ENCODE assay signal across 12 cellular contexts in genomic region chr6:46704562-46704961, GRCh38. TPM values are rescaled to one million over a fixed set of nuclear protein-coding genes. Genes with fewer than 3 reads are reported as not detected.
DNase-seq lines count a peak whose midpoint lies in the region; ATAC-seq and TF ChIP-seq lines count a peak whose summit lies in the region.
"Had no signal": no experiment of that assay in that cellular context is flagged by ENCODE, and none has a peak within 500 bp of the region (broad histone marks: within the 10 kb centered on the region; RNA-seq: fewer than 3 reads in every experiment).

No MANE protein-coding gene starts in this region.

- no peaks in the 10 kb centered on the region for H3K4me1 Mint-ChIP-seq in naive thymus-derived CD4-positive, alpha-beta T cell

- TF ChIP-seq POLR2A in NB4 (IDR thresholded peaks at IDR 0.05; ENCODE audit: extremely low read depth, insufficient read length): no peak

- peaks cover 0 to 2% (median 0%) of the 10 kb centered on the region in 11 donors for H3K9me3 Mint-ChIP-seq in naive thymus-derived CD4-positive, alpha-beta T cell

- WGBS in SK-N-SH (ENCODE audit: low lambda C conversion rate): 0% methylated on average over 3 of the region's 3 CpGs

- H3K27me3 Mint-ChIP-seq in naive thymus-derived CD4-positive, alpha-beta T cell: peaks cover 21 to 46% (median 39%) of the 10 kb centered on the region in 5 donors

- peak; percentile 73 for DNase-seq in ELR (ENCODE audit: low read depth)
- peak; percentile 67 for DNase-seq in NB4 (ENCODE audit: low read depth)
- DNase-seq in cerebellum (ENCODE audit: low spot score): peak; percentile 12
- DNase-seq in naive thymus-derived CD4-positive, alpha-beta T cell: no peak
- DNase-seq in RPMI8226: no peak
- no peak for DNase-seq in SK-N-SH
- DNase-seq: activated CD8-positive, alpha-beta memory T cell treated with anti-CD3 and anti-CD28 coated beads, Interleukin-2, amount 50 U/mL, for 48 hours; NCI-H1092 had no signal

- H3K4me3 Mint-ChIP-seq in naive thymus-derived CD4-positive, alpha-beta T cell: no peak overlapping the region

- H3K9me2 ChIP-seq in SK-N-SH: no peaks in the 10 kb centered on the region

- TF ChIP-seq RAD21 in SK-N-SH (IDR thresholded peaks at IDR 0.05; ENCODE audit: low read length): no peak

- CTCF ChIA-PET in naive thymus-derived CD4-positive, alpha-beta T cell (lab: Charles Lee): no interaction called here
- CTCF ChIA-PET in SK-N-SH (lab: Yijun Ruan, JAX): interaction anchor here (0.9 kb wide), 1 partner anchor 17 kb away, joined by 3 read pairs; no protein-coding TSS in a partner anchor

- ATAC-seq in naive thymus-derived CD4-positive, alpha-beta T cell: peak; percentile 44
- ATAC-seq in HG02623 (IDR thresholded peaks at IDR 0.05; ENCODE audit: unreplicated experiment) (no peak), GM21717 (IDR thresholded peaks at IDR 0.05; ENCODE audit: unreplicated experiment) (no peak)

- H3K4me3 ChIP-seq in NB4 (ENCODE audit: low read depth, low read length) (no peak overlapping the region), SK-N-SH (ENCODE audit: low read depth in 2 of 2, low read length in 1 of 2) (no peak overlapping the region)
- no peak overlapping the region for H3K4me3 ChIP-seq in naive thymus-derived CD4-positive, alpha-beta T cell (ENCODE audit: low read length)

- no peaks in the 10 kb centered on the region for H3K36me3 ChIP-seq in naive thymus-derived CD4-positive, alpha-beta T cell (ENCODE audit: control insufficient read depth in 2 of 3, insufficient read depth in 3 of 3, low read length in 3 of 3)
- H3K36me3 ChIP-seq in SK-N-SH (replicated peaks in 1 of 2; ENCODE audit: control insufficient read depth in 1 of 2, insufficient read depth in 2 of 2, low read length in 1 of 2): no peaks in the 10 kb centered on the region

- no peak for TF ChIP-seq EP300 in SK-N-SH (IDR thresholded peaks at IDR 0.05; ENCODE audit: borderline replicate concordance in 1 of 2, low read depth in 1 of 2, low read length in 1 of 2)

- no peak overlapping the region for H2AFZ ChIP-seq in SK-N-SH (ENCODE audit: low read depth)

- H3K9me3 ChIP-seq in naive thymus-derived CD4-positive, alpha-beta T cell (ENCODE audit: control insufficient read depth in 2 of 3, low read length in 3 of 3): no peaks in the 10 kb centered on the region
- H3K9me3 ChIP-seq in SK-N-SH: no peaks in the 10 kb centered on the region

- no peak overlapping the region for H3K27ac Mint-ChIP-seq in naive thymus-derived CD4-positive, alpha-beta T cell

- no peak overlapping the region for H3K9ac ChIP-seq in SK-N-SH

- no peak overlapping the region for H3K4me2 ChIP-seq in SK-N-SH

- H3K79me2 ChIP-seq in SK-N-SH (ENCODE audit: insufficient read depth): no peaks in the 10 kb centered on the region

- no peaks in the 10 kb centered on the region for H3K4me1 ChIP-seq in naive thymus-derived CD4-positive, alpha-beta T cell (ENCODE audit: control insufficient read depth in 2 of 2, insufficient read depth in 2 of 2, low read length in 2 of 2)
- no peaks in the 10 kb centered on the region for H3K4me1 ChIP-seq in SK-N-SH (ENCODE audit: control insufficient read depth in 1 of 2, insufficient read depth in 2 of 2, low read depth in 1 of 2, low read length in 1 of 2)

- peak; percentile 6 for TF ChIP-seq CTCF in NB4 (IDR thresholded peaks at IDR 0.05; ENCODE audit: low read depth, low read length)
- TF ChIP-seq CTCF in SK-N-SH (IDR thresholded peaks at IDR 0.05): no peak

- no peaks in the 10 kb centered on the region for H3F3A ChIP-seq in SK-N-SH (replicated peaks; ENCODE audit: insufficient read depth)

- H3K27ac ChIP-seq in naive thymus-derived CD4-positive, alpha-beta T cell (ENCODE audit: low read depth, low read length): no peak overlapping the region
- H3K27ac ChIP-seq in SK-N-SH (ENCODE audit: low read depth in 2 of 2, low read length in 1 of 2): no peak overlapping the region

- no peaks in the 10 kb centered on the region for H4K20me1 ChIP-seq in SK-N-SH (ENCODE audit: insufficient read depth)

- POLR2A ChIA-PET in naive thymus-derived CD4-positive, alpha-beta T cell (lab: Charles Lee): no interaction called here
- POLR2A ChIA-PET in SK-N-SH (lab: Yijun Ruan, JAX): no interaction called here

- H3K27me3 ChIP-seq in naive thymus-derived CD4-positive, alpha-beta T cell (ENCODE audit: control insufficient read depth in 2 of 2, insufficient read depth in 2 of 2, low read length in 2 of 2): no peaks in the 10 kb centered on the region
- no peaks in the 10 kb centered on the region for H3K27me3 ChIP-seq in SK-N-SH (ENCODE audit: insufficient read depth)

- intact Hi-C loops in naive thymus-derived CD4-positive, alpha-beta T cell (cut with micrococcal nuclease): no loop called here

- H3K36me3 Mint-ChIP-seq in naive thymus-derived CD4-positive, alpha-beta T cell: no peaks in the 10 kb centered on the region

TF ChIP-seq in SK-N-SH, 30 proteins besides CTCF, POLR2A, EP300 and RAD21:
- TF ChIP-seq SIN3A (IDR thresholded peaks at IDR 0.05; ENCODE audit: borderline replicate concordance, low read depth, low read length) (no peak), GATA2 (CRISPR knock-in tag; IDR thresholded peaks at IDR 0.05) (no peak), GABPA (IDR thresholded peaks at IDR 0.05; ENCODE audit: low read depth) (no peak), FOXM1 (IDR thresholded peaks at IDR 0.05; ENCODE audit: low read depth) (no peak), TEAD4 (IDR thresholded peaks at IDR 0.05; ENCODE audit: borderline replicate concordance, insufficient read depth) (no peak)
TF ChIP-seq in SK-N-SH: peak in this region for 0.

RNA-seq across cellular contexts. Expression of gene TDRD6, which starts 16.9 kb away (rescaled TPM):
- 1.9 TPM for total RNA-seq in cerebellum
- under 1 TPM in 2 of 5 experiments, not detected in 3; 0.03 to 0.11 TPM for total RNA-seq in naive thymus-derived CD4-positive, alpha-beta T cell
- not detected for polyA plus RNA-seq in naive thymus-derived CD4-positive, alpha-beta T cell
- not detected in 2 replicates for polyA plus RNA-seq in SK-N-SH (2012; rRNA removed)
- not detected in 2 replicates for polyA plus RNA-seq in SK-N-SH (2012; cell fraction: cytosol; rRNA removed)
- not detected in 2 replicates for polyA plus RNA-seq in SK-N-SH (2012; cell fraction: nucleus; rRNA removed)

RNA-seq across cellular contexts. Expression of gene PLA2G7, which starts 30.6 kb away (rescaled TPM):
- total RNA-seq in cerebellum: 5.8 TPM
- 1 to 10 TPM in 3 of 5 experiments, under 1 TPM in 1, not detected in 1; 0.88 to 8.9 (median 6.2) TPM for total RNA-seq in naive thymus-derived CD4-positive, alpha-beta T cell
- not detected for polyA plus RNA-seq in naive thymus-derived CD4-positive, alpha-beta T cell
- not detected in 2 replicates for polyA plus RNA-seq in SK-N-SH (2012; rRNA removed)
- polyA plus RNA-seq in SK-N-SH (2012; cell fraction: cytosol; rRNA removed): not detected in 2 replicates
- polyA plus RNA-seq in SK-N-SH (2012; cell fraction: nucleus; rRNA removed): not detected in 2 replicates

RNA-seq across cellular contexts. Expression of gene ANKRD66, which starts 42.2 kb away (rescaled TPM):
- 0.27 TPM for total RNA-seq in cerebellum
- total RNA-seq in naive thymus-derived CD4-positive, alpha-beta T cell: not detected
- polyA plus RNA-seq in naive thymus-derived CD4-positive, alpha-beta T cell: not detected
- not detected in 2 replicates for polyA plus RNA-seq in SK-N-SH (2012; rRNA removed)
- polyA plus RNA-seq in SK-N-SH (2012; cell fraction: cytosol; rRNA removed): not detected in 2 replicates
- not detected in 2 replicates for polyA plus RNA-seq in SK-N-SH (2012; cell fraction: nucleus; rRNA removed)
- total RNA-seq: skeletal muscle tissue had no signal
- polyA plus RNA-seq: esophagus had no signal

RNA-seq across cellular contexts. Expression of gene SLC25A27, which starts 51.8 kb away (rescaled TPM):
- 49.0 TPM for total RNA-seq in cerebellum
- 1 to 10 TPM in 3 of 5 experiments, under 1 TPM in 1, not detected in 1; 0.50 to 5.7 (median 2.6) TPM for total RNA-seq in naive thymus-derived CD4-positive, alpha-beta T cell
- under 1 TPM in 1 of 2 donors, not detected in 1; 0.48 TPM for polyA plus RNA-seq in naive thymus-derived CD4-positive, alpha-beta T cell
- polyA plus RNA-seq in SK-N-SH (2012; rRNA removed): 0.66 and 1.7 TPM in 2 replicates
- polyA plus RNA-seq in SK-N-SH (2012; cell fraction: cytosol; rRNA removed): 0.35 and 0.82 TPM in 2 replicates
- polyA plus RNA-seq in SK-N-SH (2012; cell fraction: nucleus; rRNA removed): 4.7 and 9.7 TPM in 2 replicates

RNA-seq across cellular contexts. Expression of gene CYP39A1, which starts 51.9 kb away (rescaled TPM):
- 8.5 TPM for total RNA-seq in cerebellum
- total RNA-seq in naive thymus-derived CD4-positive, alpha-beta T cell: not detected
- polyA plus RNA-seq in naive thymus-derived CD4-positive, alpha-beta T cell: not detected
- polyA plus RNA-seq in SK-N-SH (2012; rRNA removed): not detected in 2 replicates
- 0.01 TPM in 1 of 2 replicates, not detected in the other for polyA plus RNA-seq in SK-N-SH (2012; cell fraction: cytosol; rRNA removed)
- polyA plus RNA-seq in SK-N-SH (2012; cell fraction: nucleus; rRNA removed): not detected in 2 replicates

Comparison
In these comparisons a context has a peak if more than half of its experiments do, and no peak if none do; other contexts are left out.
1. DNase-seq: peak in ELR (single experiment), NB4 (single experiment) and cerebellum (single experiment); none in naive thymus-derived CD4-positive, alpha-beta T cell (0 of 9), RPMI8226 (single experiment) and SK-N-SH (single experiment).